8 cellular contexts compared by ENCODE assay signal in the genomic region with DNA sequence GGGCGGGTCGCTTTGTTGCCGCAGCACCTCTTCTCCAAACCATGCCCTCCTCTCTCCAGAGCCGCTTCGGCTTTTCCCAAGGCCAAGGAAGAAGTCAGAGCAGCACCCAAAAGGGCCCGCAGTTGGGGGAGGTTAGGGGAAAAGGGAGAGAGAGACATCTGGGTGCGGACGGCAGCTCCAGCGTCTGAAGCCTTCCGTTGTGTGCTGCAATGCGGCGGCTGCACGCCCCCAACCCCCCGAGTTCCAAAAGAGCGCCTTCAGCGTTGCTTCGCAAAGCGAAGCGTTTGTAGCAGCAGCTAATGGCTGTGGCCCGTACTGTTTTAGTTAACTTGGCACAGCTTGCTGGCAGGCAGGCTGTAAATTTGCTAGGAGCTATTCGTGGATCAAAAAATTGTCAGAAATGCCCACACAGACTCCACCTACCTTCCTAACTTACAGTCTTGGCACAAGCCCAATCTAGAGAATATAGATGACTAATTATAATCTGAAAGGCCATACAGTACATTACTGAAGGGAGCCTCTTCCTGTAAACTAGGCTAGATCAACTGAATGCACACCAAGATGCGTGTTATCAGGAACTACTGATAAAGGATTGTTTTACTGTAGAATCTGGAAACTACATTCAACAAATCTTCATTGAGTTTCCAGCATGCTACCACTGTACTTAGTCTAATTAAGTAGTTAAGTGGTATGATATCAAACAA. TPM values are rescaled to one million over a fixed set of nuclear protein-coding genes. Genes with fewer than 3 reads are reported as not detected.
DNase-seq lines count a peak whose midpoint lies in the region; ATAC-seq, FAIRE-seq and TF ChIP-seq lines count a peak whose summit lies in the region.

No MANE protein-coding gene starts in this region.

- TF ChIP-seq RAD21 in Ishikawa (IDR thresholded peaks at IDR 0.05; ENCODE audit: low read depth): no peak

- H3K36me3 ChIP-seq in pancreas (no peaks in the 10 kb centered on the region), urinary bladder (ENCODE audit: insufficient read depth) (no peaks in the 10 kb centered on the region)

- 0 to 1% methylated on average over 19 to 22 of the region's 22 CpGs for WGBS in pancreas, 2 donors
- WGBS in urinary bladder: under 1% methylated on average over 22 of the region's 22 CpGs

- H3K27me3 Mint-ChIP-seq in activated naive CD8-positive, alpha-beta T cell treated with anti-CD3 and anti-CD28 coated beads, Interleukin-2, amount 50 U/mL, for 24 hours: no peaks in the 10 kb centered on the region

- TF ChIP-seq CTCF in pancreas (IDR thresholded peaks at IDR 0.05): no peak

- no peaks in the 10 kb centered on the region for H3K9me3 ChIP-seq in pancreas

- intact Hi-C loops in cardiac septum (cut with DNase I) (loop anchor here (1.0 to 5.0 kb wide), 3 partner anchors 45 to 170 kb away; a partner anchor contains a TSS), pancreas (cut with DNase I) (no loop called here)

- H3K36me3 Mint-ChIP-seq in activated naive CD8-positive, alpha-beta T cell treated with anti-CD3 and anti-CD28 coated beads, Interleukin-2, amount 50 U/mL, for 24 hours (ENCODE audit: low read depth): no peaks in the 10 kb centered on the region

- in situ Hi-C loops in SK-MEL-5 (cut with HindIII; ENCODE audit: low pct_unique_long_range_greater_than_20kb, low sequenced_read_pairs): no loop called here

- peak overlapping the region; percentile 90 for H3K4me3 Mint-ChIP-seq in activated naive CD8-positive, alpha-beta T cell treated with anti-CD3 and anti-CD28 coated beads, Interleukin-2, amount 50 U/mL, for 24 hours

- H3K27ac Mint-ChIP-seq in activated naive CD8-positive, alpha-beta T cell treated with anti-CD3 and anti-CD28 coated beads, Interleukin-2, amount 50 U/mL, for 24 hours: peak overlapping the region; percentile 99

- H3K4me1 Mint-ChIP-seq in activated naive CD8-positive, alpha-beta T cell treated with anti-CD3 and anti-CD28 coated beads, Interleukin-2, amount 50 U/mL, for 24 hours: peaks cover 50% of the 10 kb centered on the region

- H3K4me1 ChIP-seq in pancreas (peaks cover 2 to 24% (median 18%) of the 10 kb centered on the region in 3 donors), urinary bladder (ENCODE audit: insufficient read depth) (no peaks in the 10 kb centered on the region)

- TF ChIP-seq EP300 in Ishikawa (IDR thresholded peaks at IDR 0.05; ENCODE audit: borderline replicate concordance): no peak

- H3K4me3 ChIP-seq in pancreas (peak overlapping the region; percentile 52 to 87 (median 82)), urinary bladder (ENCODE audit: low read depth, low read length) (peak overlapping the region; percentile 99)

- ATAC-seq in activated naive CD8-positive, alpha-beta T cell treated with anti-CD3 and anti-CD28 coated beads, Interleukin-2, amount 50 U/mL, for 24 hours: peak; percentile 59
- ATAC-seq in pancreas: peak; percentile 13 to 42 (median 26)

- H3K9me3 Mint-ChIP-seq in activated naive CD8-positive, alpha-beta T cell treated with anti-CD3 and anti-CD28 coated beads, Interleukin-2, amount 50 U/mL, for 24 hours: no peaks in the 10 kb centered on the region

- H3K27ac ChIP-seq in pancreas (peak overlapping the region; percentile 72 to 99 (median 93)), urinary bladder (ENCODE audit: low read depth) (peak overlapping the region; percentile 99)

- DNase-seq in SKM-1 treated with dmso at 0.1 percent for 144 hours (lab: John Stamatoyannopoulos, UW; ENCODE audit: unreplicated experiment) (peak; percentile 27), SKM-1 (lab: John Stamatoyannopoulos, UW; ENCODE audit: unreplicated experiment) (no peak), SK-MEL-5 (ENCODE audit: low read depth, low spot score) (peak; percentile 80), cardiac septum (ENCODE audit: low spot score) (peak; percentile 82), pancreas (peak; percentile 29 to 72 (median 46))
- DNase-seq in activated naive CD8-positive, alpha-beta T cell treated with anti-CD3 and anti-CD28 coated beads, Interleukin-2, amount 50 U/mL, for 24 hours: peak; percentile 49

- no peak for FAIRE-seq in pancreas (lab: Jason Lieb, UNC)

- no peaks in the 10 kb centered on the region for H3K27me3 ChIP-seq in pancreas

TF ChIP-seq in Ishikawa, 13 proteins besides CTCF, POLR2A, EP300 and RAD21:
- TF ChIP-seq TCF12 (IDR thresholded peaks at IDR 0.05; ENCODE audit: low read depth): peak; percentile 12; the same call in 1 of the 2 replicates
- TF ChIP-seq ZBTB7A (IDR thresholded peaks at IDR 0.05; ENCODE audit: low read depth): peak; percentile 20
- peak; percentile 39 for TF ChIP-seq TAF1 (IDR thresholded peaks at IDR 0.05; ENCODE audit: low read depth)
- TF ChIP-seq, protein P1, sequence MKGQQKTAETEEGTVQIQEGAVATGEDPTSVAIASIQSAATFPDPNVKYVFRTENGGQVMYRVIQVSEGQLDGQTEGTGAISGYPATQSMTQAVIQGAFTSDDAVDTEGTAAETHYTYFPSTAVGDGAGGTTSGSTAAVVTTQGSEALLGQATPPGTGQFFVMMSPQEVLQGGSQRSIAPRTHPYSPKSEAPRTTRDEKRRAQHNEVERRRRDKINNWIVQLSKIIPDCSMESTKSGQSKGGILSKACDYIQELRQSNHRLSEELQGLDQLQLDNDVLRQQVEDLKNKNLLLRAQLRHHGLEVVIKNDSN (IDR thresholded peaks at IDR 0.05): no peak

RNA-seq across cellular contexts. Expression of a gene that starts 1.1 kb away (rescaled TPM):
- total RNA-seq in SK-MEL-5 (2014; rRNA removed; shearing (Covaris generic)): 74.9 and 76.4 TPM in 2 replicates
- 41.1 and 52.8 TPM in 2 replicates for polyA plus RNA-seq in SK-MEL-5 (2015; cell fraction: cytosol; rRNA removed)
- polyA plus RNA-seq in SK-MEL-5 (2015; cell fraction: nucleus; rRNA removed): 43.4 and 70.5 TPM in 2 replicates
- 30.8 TPM for total RNA-seq in cardiac septum
- 10 to 100 TPM in 2 of 6 donors, 1 to 10 TPM in 4; 6.4 to 18.1 (median 7.5) TPM for total RNA-seq in pancreas
- 10 to 100 TPM in 1 of 2 donors, 1 to 10 TPM in 1; 6.3 to 13.3 TPM for polyA plus RNA-seq in pancreas
- total RNA-seq in urinary bladder: 64.8 TPM
- polyA plus RNA-seq in urinary bladder: 19.5 TPM
